1 cellular context compared by ENCODE assay signal in genomic region chr4:168710353-168710946, GRCh38.
A peak's percentile ranks its signal among the peaks of the same experiment; 100 is the strongest.
TF ChIP-seq lines count a peak whose summit lies in the region.

No MANE protein-coding gene starts in this region.

TF ChIP-seq in GM12878, 131 proteins besides CTCF, POLR2A, EP300 and RAD21 (continued from another document):
- TF ChIP-seq ZBTB40 (IDR thresholded peaks at IDR 0.05; ENCODE audit: borderline replicate concordance) (no peak), E2F4 (IDR thresholded peaks at IDR 0.05; ENCODE audit: low read depth, low read length) (no peak), RCOR1 (conservative IDR thresholded peaks at IDR 0.05; ENCODE audit: low read depth, low read length) (no peak), SMC3 (IDR thresholded peaks at IDR 0.05; ENCODE audit: borderline replicate concordance, low read length) (peak; percentile 51; the same call in 1 of the 2 replicates), SP1 (IDR thresholded peaks at IDR 0.05; ENCODE audit: low read depth, low read length) (no peak), EED (IDR thresholded peaks at IDR 0.05; ENCODE audit: low read depth) (no peak), ZBTB33 (IDR thresholded peaks at IDR 0.05) (no peak), STAT3 (IDR thresholded peaks at IDR 0.05; ENCODE audit: low read depth, low read length) (no peak), PKNOX1 (IDR thresholded peaks at IDR 0.05) (0 out of 2 replicates have a peak, but pooled peaks have one; percentile 32), PML (IDR thresholded peaks at IDR 0.05; ENCODE audit: low read length) (no peak)
